ENCODE assay signal across 8 cellular contexts in the genomic region with DNA sequence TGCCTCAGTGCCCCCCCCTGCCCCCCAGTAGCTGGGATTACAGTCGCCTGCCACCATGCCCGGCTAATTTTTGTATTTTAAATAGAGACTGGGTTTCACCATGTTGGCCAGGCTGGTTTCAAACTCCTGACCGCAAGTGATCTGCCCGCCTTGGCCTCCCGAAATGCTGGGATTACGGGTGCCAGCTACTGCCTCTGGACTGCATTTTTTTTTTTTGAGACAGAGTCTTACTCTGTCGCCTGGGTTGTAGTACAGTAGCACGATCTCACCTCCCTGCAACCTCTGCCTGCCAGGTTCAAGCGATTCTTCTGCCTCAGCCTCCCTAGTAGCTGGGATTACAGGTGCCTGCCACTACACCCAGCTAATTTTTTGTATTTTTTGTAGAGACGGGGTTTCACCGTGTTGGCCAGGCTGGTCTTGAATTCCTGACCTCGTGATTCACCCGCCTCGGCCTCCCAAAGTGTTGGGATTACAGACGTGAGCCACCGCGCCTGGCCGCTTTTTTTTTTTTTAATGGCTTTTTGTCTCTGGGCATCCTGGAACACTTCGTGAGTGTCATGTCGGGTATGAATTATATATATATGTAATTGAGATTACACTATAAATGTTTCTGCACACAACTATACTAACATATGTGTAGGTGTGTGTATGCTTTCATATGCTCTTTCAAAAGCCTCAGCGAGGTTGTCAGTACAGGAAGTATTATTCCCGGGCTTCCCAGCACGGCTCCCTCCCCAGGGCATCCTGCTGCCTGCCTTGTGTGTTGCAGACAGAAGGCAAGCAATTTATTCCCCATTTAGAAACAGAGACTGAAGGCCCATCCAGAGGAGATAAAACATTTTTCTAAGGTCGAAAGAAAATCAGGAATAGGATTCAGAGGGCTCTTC. TPM values are rescaled to one million over a fixed set of nuclear protein-coding genes. Genes with fewer than 3 reads are reported as not detected.
A peak's percentile ranks its signal among the peaks of the same experiment; 100 is the strongest.
DNase-seq lines count a peak whose midpoint lies in the region; ATAC-seq and TF ChIP-seq lines count a peak whose summit lies in the region.
"Not testable (repeated sequence)": the region's sequence is repeated elsewhere in the genome, so short reads cannot be mapped to it uniquely, and the experiment has no call there.

No MANE protein-coding gene starts in this region.

- H3K9me3 ChIP-seq in HEK293 (ENCODE audit: control insufficient read depth, insufficient read depth, low read depth, low read length); WERI-Rb-1 (ENCODE audit: severe bottlenecking); right lobe of liver; sigmoid colon: not testable (repeated sequence)

- CTCF ChIA-PET in HEK293 (lab: Yijun Ruan, JAX): interaction anchor here (0.7 kb wide), 1 partner anchor 15 kb away, joined by 5 read pairs; no protein-coding TSS in a partner anchor

- H3K27me3 Mint-ChIP-seq in CD14-positive monocyte (ENCODE audit: low read depth in 3 of 3); brain: not testable (repeated sequence)

- H3K27ac Mint-ChIP-seq in CD14-positive monocyte (peak overlapping the region in 5 of 7 donors; percentile 26 to 76 (median 48)), brain (peak overlapping the region; percentile 37 to 73 (median 71))

- peak in 3 of 4 donors; percentile 29 to 53 (median 34) for ATAC-seq in right lobe of liver

- not testable (repeated sequence) for H3K4me1 ChIP-seq in HEK293 (ENCODE audit: control insufficient read depth, insufficient read depth, low read length); right lobe of liver
- peaks cover 0 to 82% (median 74%) of the 10 kb centered on the region in 4 donors for H3K4me1 ChIP-seq in sigmoid colon

- DNase-seq in CD14-positive monocyte (ENCODE audit: low spot score); right lobe of liver; sigmoid colon: not testable (repeated sequence)
- peak; percentile 62 for DNase-seq in NCI-H2171 treated with DMSO at 0.1 percent for 48 hours (lab: John Stamatoyannopoulos, UW)
- peak; percentile 39 for DNase-seq in WERI-Rb-1
- DNase-seq in fibroblast of villous mesenchyme (ENCODE audit: low read depth): peak; percentile 54

- not testable (repeated sequence) for H3K27ac ChIP-seq in HEK293 (ENCODE audit: extremely low read depth, low read depth, low read length); WERI-Rb-1; right lobe of liver
- peak overlapping the region; percentile 25 to 91 (median 71) for H3K27ac ChIP-seq in sigmoid colon

- H3K4me3 ChIP-seq in HEK293 (ENCODE audit: low read depth, low read length); WERI-Rb-1 (ENCODE audit: low read depth, low read length); fibroblast of villous mesenchyme (ENCODE audit: low read depth, low read length); right lobe of liver; sigmoid colon: not testable (repeated sequence)

- H3K36me3 Mint-ChIP-seq in CD14-positive monocyte (peaks cover 16 to 43% of the 10 kb centered on the region in 2 donors), brain (peaks cover 36% of the 10 kb centered on the region)

- not testable (repeated sequence) for H3K4me3 Mint-ChIP-seq in CD14-positive monocyte
- H3K4me3 Mint-ChIP-seq in brain: peak overlapping the region; percentile 49 to 68 (median 67)

- WGBS in right lobe of liver (ENCODE audit: insufficient coverage, low coverage, low lambda C conversion rate, missing lambda C conversion rate): 46% methylated on average over 16 of the region's 24 CpGs
- WGBS in sigmoid colon, 2 donors: 69 to 79% methylated on average over 24 of the region's 24 CpGs

- not testable (repeated sequence) for TF ChIP-seq POLR2A in right lobe of liver (IDR thresholded peaks at IDR 0.05); sigmoid colon (IDR thresholded peaks at IDR 0.05)

- not testable (repeated sequence) for TF ChIP-seq CTCF in CD14-positive monocyte (IDR thresholded peaks at IDR 0.05); HEK293 (tag by site-specific recombination; IDR thresholded peaks at IDR 0.05); WERI-Rb-1 (IDR thresholded peaks at IDR 0.05; ENCODE audit: low read depth, low read length); brain (conservative IDR thresholded peaks at IDR 0.05); fibroblast of villous mesenchyme (IDR thresholded peaks at IDR 0.05; ENCODE audit: insufficient read depth, low read depth, low read length); right lobe of liver (IDR thresholded peaks at IDR 0.05); sigmoid colon (IDR thresholded peaks at IDR 0.05)

- not testable (repeated sequence) for TF ChIP-seq EP300 in sigmoid colon (IDR thresholded peaks at IDR 0.05)

- intact Hi-C loops in CD14-positive monocyte (cut with micrococcal nuclease); right lobe of liver (cut with DNase I): not testable (repeated sequence)
- intact Hi-C loops in sigmoid colon (cut with DNase I): loop anchor here (10.0 kb wide), 1 partner anchor 179 kb away; no protein-coding TSS in a partner anchor

- H3K4me1 Mint-ChIP-seq in CD14-positive monocyte (peaks cover 75% of the 10 kb centered on the region), brain (peaks cover 90% of the 10 kb centered on the region)

- POLR2A ChIA-PET in HEK293 (lab: Yijun Ruan, JAX): interaction anchor here (0.7 kb wide), 1 partner anchor 8 kb away, joined by 4 read pairs; no protein-coding TSS in a partner anchor

- not testable (repeated sequence) for H3K36me3 ChIP-seq in HEK293 (ENCODE audit: control insufficient read depth in 2 of 2, insufficient read depth in 1 of 2, low read length in 2 of 2); WERI-Rb-1; right lobe of liver; sigmoid colon

- H3K27me3 ChIP-seq in WERI-Rb-1 (ENCODE audit: insufficient read depth, low read depth, severe bottlenecking); right lobe of liver; sigmoid colon: not testable (repeated sequence)

- not testable (repeated sequence) for H3K9me3 Mint-ChIP-seq in CD14-positive monocyte, brain

TF ChIP-seq in HEK293, 187 proteins besides CTCF, POLR2A, EP300 and RAD21:
- TF ChIP-seq, protein P1, sequence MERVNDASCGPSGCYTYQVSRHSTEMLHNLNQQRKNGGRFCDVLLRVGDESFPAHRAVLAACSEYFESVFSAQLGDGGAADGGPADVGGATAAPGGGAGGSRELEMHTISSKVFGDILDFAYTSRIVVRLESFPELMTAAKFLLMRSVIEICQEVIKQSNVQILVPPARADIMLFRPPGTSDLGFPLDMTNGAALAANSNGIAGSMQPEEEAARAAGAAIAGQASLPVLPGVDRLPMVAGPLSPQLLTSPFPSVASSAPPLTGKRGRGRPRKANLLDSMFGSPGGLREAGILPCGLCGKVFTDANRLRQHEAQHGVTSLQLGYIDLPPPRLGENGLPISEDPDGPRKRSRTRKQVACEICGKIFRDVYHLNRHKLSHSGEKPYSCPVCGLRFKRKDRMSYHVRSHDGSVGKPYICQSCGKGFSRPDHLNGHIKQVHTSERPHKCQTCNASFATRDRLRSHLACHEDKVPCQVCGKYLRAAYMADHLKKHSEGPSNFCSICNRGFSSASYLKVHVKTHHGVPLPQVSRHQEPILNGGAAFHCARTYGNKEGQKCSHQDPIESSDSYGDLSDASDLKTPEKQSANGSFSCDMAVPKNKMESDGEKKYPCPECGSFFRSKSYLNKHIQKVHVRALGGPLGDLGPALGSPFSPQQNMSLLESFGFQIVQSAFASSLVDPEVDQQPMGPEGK (tag by site-specific recombination; IDR thresholded peaks at IDR 0.05): 0 out of 2 replicates have a peak, but pooled peaks have one; percentile 41
- TF ChIP-seq ZNF600 (tag by site-specific recombination; IDR thresholded peaks at IDR 0.05) (0 out of 2 replicates have a peak, but pooled peaks have one; percentile 26), OSR2 (tag by site-specific recombination; IDR thresholded peaks at IDR 0.05) (peak; percentile 53; the same call in 1 of the 2 replicates), ZNF341 (tag by site-specific recombination; IDR thresholded peaks at IDR 0.05; ENCODE audit: low read depth) (peak; percentile 36; the same call in 1 of the 2 replicates), IKZF3 (tag by site-specific recombination; IDR thresholded peaks at IDR 0.05) (peak; percentile 88), ZNF561 (tag by site-specific recombination; IDR thresholded peaks at IDR 0.05; ENCODE audit: borderline replicate concordance) (0 out of 2 replicates have a peak, but pooled peaks have one; percentile 39), ZIC2 (tag by site-specific recombination; IDR thresholded peaks at IDR 0.05) (peak; percentile 56), ZNF335 (tag by site-specific recombination; conservative IDR thresholded peaks at IDR 0.05) (0 out of 2 replicates have a peak, but pooled peaks have one; percentile 13), ZBTB17 (tag by site-specific recombination; IDR thresholded peaks at IDR 0.05) (peak; percentile 37; the same call in 1 of the 2 replicates), ZBTB20 (tag by site-specific recombination; IDR thresholded peaks at IDR 0.05) (peak; percentile 71), ZNF660 (tag by site-specific recombination; IDR thresholded peaks at IDR 0.05) (peak; percentile 75; the same call in 1 of the 2 replicates)

RNA-seq across cellular contexts. Expression of a gene that starts 47.6 kb away (rescaled TPM):
- 100 to 1,000 TPM; 125 to 146 TPM for polyA plus RNA-seq in CD14-positive monocyte
- 116 TPM for polyA plus RNA-seq in brain (ENCODE audit: insufficient read depth, low read depth, low replicate concordance)
- 86.7 and 91.1 TPM in 2 replicates for total RNA-seq in fibroblast of villous mesenchyme
- total RNA-seq in right lobe of liver: 10 to 100 TPM in 2 of 6 experiments, 1 to 10 TPM in 4; 4.2 to 28.0 (median 7.2) TPM
- 10 to 100 TPM; 60.7 to 74.9 (median 69.1) TPM for total RNA-seq in sigmoid colon
- polyA plus RNA-seq in sigmoid colon: 10 to 100 TPM; 23.4 to 65.8 (median 34.4) TPM
